ENCODE assay signal across 22 cellular contexts in genomic region chr6:138113588-138114210, GRCh38.
"Had no signal": no experiment of that assay in that cellular context is flagged by ENCODE, and none has a peak within 500 bp of the region (broad histone marks: within the 10 kb centered on the region; RNA-seq: fewer than 3 reads in every experiment).

No MANE protein-coding gene starts in this region.

- H3K27ac ChIP-seq: breast epithelium, coronary artery, KMS-11 had no signal

- H3K27ac Mint-ChIP-seq: activated B cell treated with CpG ODN at 0.5 μM for 24 hours; activated CD4-positive, alpha-beta T cell treated with anti-CD3 and anti-CD28 coated beads, Interleukin-2, amount 10 ng/mL, durations not matched to agents 24 days and 14 days; activated CD8-positive, alpha-beta memory T cell treated with anti-CD3 and anti-CD28 coated beads, Interleukin-2, amount 10 ng/mL, durations not matched to agents 7 days and 5 days; activated naive CD4-positive, alpha-beta T cell treated with anti-CD3 and anti-CD28 coated beads, Interleukin-2, amount 50 U/mL, for 24 hours; activated T-cell treated with anti-CD3 and anti-CD28 coated beads, Interleukin-2, amount 50 U/mL, for 24 hours; activated T-helper 1 cell treated with anti-CD3 and anti-CD28 coated beads, Interleukin-12 subunit alpha, Interleukin-12 subunit beta, Interleukin-2, Interleukin-4 antibody, amounts not matched to agents 30 ng/mL and 10 ng/mL and 1 ng/mL, durations not matched to agents 14 hours and 24 hours and 36 hours; T-helper 1 cell treated with Interleukin-12 subunit alpha and Interleukin-12 subunit beta and Interleukin-4 antibody, amounts not matched to agents 30 μg/mL and 1 μg/mL, for 36 hours had no signal

- H3K9me3 ChIP-seq: breast epithelium had no signal

- DNase-seq: activated B cell treated with CpG ODN at 0.5 μM for 24 hours; activated CD4-positive, alpha-beta T cell treated with anti-CD3 and anti-CD28 coated beads for 1 hour; activated CD4-positive, alpha-beta T cell treated with anti-CD3 and anti-CD28 coated beads, Interleukin-2, amount 10 ng/mL, durations not matched to agents 24 days and 14 days; activated CD4-positive, alpha-beta T cell treated with anti-CD3 and anti-CD28 coated beads, Interleukin-2, amount 50 U/mL, for 48 hours; activated CD8-positive, alpha-beta memory T cell treated with anti-CD3 and anti-CD28 coated beads, Interleukin-2, amount 10 ng/mL, durations not matched to agents 7 days and 5 days; activated effector memory CD4-positive, alpha-beta T cell treated with Interleukin-2 at 50 U/mL for 16 hours; activated naive CD4-positive, alpha-beta T cell; activated T-cell treated with anti-CD3 and anti-CD28 coated beads, Interleukin-2, amount 50 U/mL, for 24 hours; aorta; caudate nucleus; MM.1S; NCI-H1092 treated with DMSO at 0.1 percent for 48 hours; NCI-H1417 treated with DMSO at 0.1 percent for 48 hours; NCI-H1694 treated with DMSO at 0.1 percent for 48 hours; NCI-H2029 treated with DMSO at 0.1 percent for 48 hours; SHP77 treated with DMSO at 0.1 percent for 48 hours had no signal

- H3K4me3 Mint-ChIP-seq: activated B cell treated with CpG ODN at 0.5 μM for 24 hours; activated CD4-positive, alpha-beta T cell treated with anti-CD3 and anti-CD28 coated beads, Interleukin-2, amount 10 ng/mL, durations not matched to agents 24 days and 14 days; activated CD8-positive, alpha-beta memory T cell treated with anti-CD3 and anti-CD28 coated beads, Interleukin-2, amount 10 ng/mL, durations not matched to agents 7 days and 5 days; activated naive CD4-positive, alpha-beta T cell treated with anti-CD3 and anti-CD28 coated beads, Interleukin-2, amount 50 U/mL, for 24 hours; activated T-cell treated with anti-CD3 and anti-CD28 coated beads, Interleukin-2, amount 50 U/mL, for 24 hours; activated T-helper 1 cell treated with anti-CD3 and anti-CD28 coated beads, Interleukin-12 subunit alpha, Interleukin-12 subunit beta, Interleukin-2, Interleukin-4 antibody, amounts not matched to agents 30 ng/mL and 10 ng/mL and 1 ng/mL, durations not matched to agents 14 hours and 24 hours and 36 hours; T-helper 1 cell treated with Interleukin-12 subunit alpha and Interleukin-12 subunit beta and Interleukin-4 antibody, amounts not matched to agents 30 μg/mL and 1 μg/mL, for 36 hours had no signal

- H3K27me3 ChIP-seq: breast epithelium had no signal

- H3K9ac ChIP-seq: KMS-11 had no signal

- H3K4me2 ChIP-seq: KMS-11 had no signal

- H3K36me3 Mint-ChIP-seq: activated CD8-positive, alpha-beta memory T cell treated with anti-CD3 and anti-CD28 coated beads, Interleukin-2, amount 10 ng/mL, durations not matched to agents 7 days and 5 days; activated naive CD4-positive, alpha-beta T cell treated with anti-CD3 and anti-CD28 coated beads, Interleukin-2, amount 50 U/mL, for 24 hours had no signal

- H3K4me1 ChIP-seq: breast epithelium had no signal

- H3K4me3 ChIP-seq: breast epithelium, coronary artery had no signal

- ATAC-seq: activated CD8-positive, alpha-beta memory T cell treated with anti-CD3 and anti-CD28 coated beads, Interleukin-2, amount 10 ng/mL, durations not matched to agents 7 days and 5 days had no signal

- H3K9me3 Mint-ChIP-seq: activated B cell treated with CpG ODN at 0.5 μM for 24 hours; activated CD4-positive, alpha-beta T cell treated with anti-CD3 and anti-CD28 coated beads, Interleukin-2, amount 10 ng/mL, durations not matched to agents 24 days and 14 days; activated naive CD4-positive, alpha-beta T cell treated with anti-CD3 and anti-CD28 coated beads, Interleukin-2, amount 50 U/mL, for 24 hours; activated T-cell treated with anti-CD3 and anti-CD28 coated beads, Interleukin-2, amount 50 U/mL, for 24 hours; activated T-helper 1 cell treated with anti-CD3 and anti-CD28 coated beads, Interleukin-12 subunit alpha, Interleukin-12 subunit beta, Interleukin-2, Interleukin-4 antibody, amounts not matched to agents 30 ng/mL and 10 ng/mL and 1 ng/mL, durations not matched to agents 14 hours and 24 hours and 36 hours; T-helper 1 cell treated with Interleukin-12 subunit alpha and Interleukin-12 subunit beta and Interleukin-4 antibody, amounts not matched to agents 30 μg/mL and 1 μg/mL, for 36 hours had no signal
